32 cellular contexts compared by ENCODE assay signal in genomic region chr9:107665057-107665456, GRCh38.
"Had no signal": no experiment of that assay in that cellular context is flagged by ENCODE, and none has a peak within 500 bp of the region (broad histone marks: within the 10 kb centered on the region; RNA-seq: fewer than 3 reads in every experiment).

No MANE protein-coding gene starts in this region.

- H3K36me3 Mint-ChIP-seq: activated naive CD8-positive, alpha-beta T cell; T-cell had no signal

- H3K4me3 ChIP-seq: coronary artery, dorsolateral prefrontal cortex, gastroesophageal sphincter had no signal

- H3K9me3 Mint-ChIP-seq: activated B cell treated with CpG ODN at 0.5 μM for 24 hours; activated CD8-positive, alpha-beta T cell treated with anti-CD3 and anti-CD28 coated beads for 36 hours; activated T-cell treated with anti-CD3 and anti-CD28 coated beads, Interleukin-2, amount 50 U/mL, for 4 hours; dendritic cell treated with granulocyte-macrophage colony-stimulating factor and Interleukin-4, amounts not matched to agents 40 ng/mL and 50 ng/mL, for 4 days; endodermal cell; T-helper 2 cell treated with Interferon-gamma antibody and Interleukin-4, amounts not matched to agents 5 μg/mL and 100 μg/mL, for 36 hours had no signal

- H3K9me3 ChIP-seq: gastroesophageal sphincter had no signal

- H3K36me3 ChIP-seq: brain microvascular endothelial cell, gastroesophageal sphincter, WERI-Rb-1 had no signal

- H3K27ac ChIP-seq: brain microvascular endothelial cell, coronary artery, dorsolateral prefrontal cortex, gastroesophageal sphincter, WERI-Rb-1 had no signal

- H3K4me1 Mint-ChIP-seq: activated B cell treated with CpG ODN at 0.5 μM for 24 hours; activated T-helper 17 cell treated with anti-CD3 and anti-CD28 coated beads, Interleukin-2, amount 50 U/mL, for 72 hours; central memory CD8-positive, alpha-beta T cell; endodermal cell; T-cell; T-helper 17 cell had no signal

- DNase-seq: activated B cell treated with CpG ODN at 0.5 μM for 24 hours; activated CD4-positive, alpha-beta T cell treated with anti-CD3 and anti-CD28 coated beads for 48 hours; activated CD4-positive, alpha-beta T cell treated with anti-CD3 and anti-CD28 coated beads, Interleukin-2, amount 50 U/mL, for 1 hour; activated CD4-positive, alpha-beta T cell treated with anti-CD3 and anti-CD28 coated beads, Interleukin-2, amount 50 U/mL, for 48 hours; activated CD8-positive, alpha-beta memory T cell treated with anti-CD3 and anti-CD28 coated beads for 24 hours; activated CD8-positive, alpha-beta T cell treated with anti-CD3 and anti-CD28 coated beads for 36 hours; activated effector memory CD4-positive, alpha-beta T cell treated with Interleukin-2 at 50 U/mL for 16 hours; activated gamma-delta T cell treated with Interleukin-2 at 50 U/mL for 16 hours; activated naive CD4-positive, alpha-beta T cell treated with anti-CD3 and anti-CD28 coated beads, Interleukin-2, amount 50 U/mL, for 16 hours; activated naive CD4-positive, alpha-beta T cell treated with Interleukin-2 at 50 U/mL for 16 hours; activated T-cell treated with anti-CD3 and anti-CD28 coated beads, Interleukin-2, amount 50 U/mL, for 4 hours; amniotic stem cell; anterior cingulate cortex; brain microvascular endothelial cell; dorsolateral prefrontal cortex; effector memory CD4-positive, alpha-beta T cell; endodermal cell; foreskin melanocyte; head of caudate nucleus; T-cell; T-helper 17 cell; T1000; WERI-Rb-1 had no signal

- ATAC-seq: activated CD4-positive, CD25-positive, alpha-beta regulatory T cell treated with anti-CD3 and anti-CD28 coated beads, Interleukin-2, amount 50 U/mL, for 24 hours; activated CD8-positive, alpha-beta T cell treated with anti-CD3 and anti-CD28 coated beads for 36 hours; activated T-cell treated with anti-CD3 and anti-CD28 coated beads, Interleukin-2, amount 50 U/mL, for 4 hours; activated T-helper 17 cell treated with anti-CD3 and anti-CD28 coated beads, Interleukin-2, amount 50 U/mL, for 72 hours; esophagus mucosa; gastroesophageal sphincter; T-cell; T-helper 17 cell had no signal

- H3K27me3 Mint-ChIP-seq: activated B cell treated with CpG ODN at 0.5 μM for 24 hours; activated CD8-positive, alpha-beta T cell treated with anti-CD3 and anti-CD28 coated beads for 36 hours; activated naive CD8-positive, alpha-beta T cell; activated T-helper 17 cell treated with anti-CD3 and anti-CD28 coated beads, Interleukin-2, amount 50 U/mL, for 72 hours; central memory CD8-positive, alpha-beta T cell; dendritic cell treated with granulocyte-macrophage colony-stimulating factor and Interleukin-4, amounts not matched to agents 40 ng/mL and 50 ng/mL, for 4 days; T-cell had no signal

- H3K27me3 ChIP-seq: brain microvascular endothelial cell, dorsolateral prefrontal cortex, gastroesophageal sphincter had no signal

- H3K27ac Mint-ChIP-seq: activated B cell treated with CpG ODN at 0.5 μM for 24 hours; activated CD8-positive, alpha-beta T cell treated with anti-CD3 and anti-CD28 coated beads for 36 hours; activated naive CD8-positive, alpha-beta T cell; activated T-helper 17 cell treated with anti-CD3 and anti-CD28 coated beads, Interleukin-2, amount 50 U/mL, for 72 hours; dendritic cell treated with granulocyte-macrophage colony-stimulating factor and Interleukin-4, amounts not matched to agents 40 ng/mL and 50 ng/mL, for 4 days; endodermal cell; T-cell; T-helper 17 cell; T-helper 2 cell treated with Interferon-gamma antibody and Interleukin-4, amounts not matched to agents 5 μg/mL and 100 μg/mL, for 36 hours had no signal

- H3K4me3 Mint-ChIP-seq: activated B cell treated with CpG ODN at 0.5 μM for 24 hours; activated CD8-positive, alpha-beta T cell treated with anti-CD3 and anti-CD28 coated beads for 36 hours; activated naive CD8-positive, alpha-beta T cell; activated T-cell treated with anti-CD3 and anti-CD28 coated beads, Interleukin-2, amount 50 U/mL, for 4 hours; activated T-helper 17 cell treated with anti-CD3 and anti-CD28 coated beads, Interleukin-2, amount 50 U/mL, for 72 hours; central memory CD8-positive, alpha-beta T cell; dendritic cell treated with granulocyte-macrophage colony-stimulating factor and Interleukin-4, amounts not matched to agents 40 ng/mL and 50 ng/mL, for 4 days; endodermal cell; T-cell; T-helper 17 cell; T-helper 2 cell treated with Interferon-gamma antibody and Interleukin-4, amounts not matched to agents 5 μg/mL and 100 μg/mL, for 36 hours had no signal
